Comparison of ENCODE assay signal across 23 cellular contexts in the genomic region with DNA sequence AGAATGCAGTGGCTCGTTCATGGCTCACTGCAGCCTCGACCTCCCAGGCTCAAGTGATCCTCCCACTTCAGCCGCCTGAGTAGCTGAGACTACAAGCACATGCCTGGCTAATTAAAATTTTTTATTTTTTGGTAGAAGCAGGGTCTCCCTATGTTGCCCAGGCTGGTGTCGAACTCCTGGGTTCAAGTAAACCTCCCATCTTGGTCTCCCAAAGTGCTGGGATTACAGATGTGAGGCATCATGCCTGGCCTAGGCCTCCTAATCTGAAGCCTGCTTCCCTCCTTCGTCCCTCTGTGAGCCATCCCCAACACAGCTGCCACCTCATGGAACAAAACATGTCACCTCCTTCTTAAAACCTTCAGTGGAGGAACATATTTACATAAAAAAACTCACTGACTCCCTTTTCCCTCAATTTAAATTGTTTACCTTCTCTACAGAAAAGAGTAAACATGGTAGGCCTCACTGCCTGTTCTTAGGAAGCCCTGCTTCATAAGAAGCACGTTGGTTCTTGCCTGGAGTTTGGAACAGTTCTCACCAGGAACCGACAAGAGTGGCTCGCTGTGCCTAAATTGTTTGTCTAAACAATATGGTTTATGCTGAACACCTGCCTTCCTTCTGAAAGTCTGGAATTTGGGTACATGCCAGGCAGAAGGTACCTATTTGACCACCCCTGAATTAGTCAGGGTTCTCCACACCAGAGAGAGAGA. TPM values are rescaled to one million over a fixed set of nuclear protein-coding genes. Genes with fewer than 3 reads are reported as not detected.
DNase-seq lines count a peak whose midpoint lies in the region; ATAC-seq and TF ChIP-seq lines count a peak whose summit lies in the region.
"Had no signal": no experiment of that assay in that cellular context is flagged by ENCODE, and none has a peak within 500 bp of the region (broad histone marks: within the 10 kb centered on the region; RNA-seq: fewer than 3 reads in every experiment).

No MANE protein-coding gene starts in this region.

- peak overlapping the region in 1 of 2 donors; percentile 11 for H3K27ac Mint-ChIP-seq in effector memory CD8-positive, alpha-beta T cell
- H3K27ac Mint-ChIP-seq: activated CD4-positive, alpha-beta memory T cell treated with anti-CD3 and anti-CD28 coated beads for 36 hours had no signal

- no peak overlapping the region for H3K4me3 Mint-ChIP-seq in effector memory CD8-positive, alpha-beta T cell
- H3K4me3 Mint-ChIP-seq: activated CD4-positive, alpha-beta memory T cell treated with anti-CD3 and anti-CD28 coated beads for 36 hours; naive B cell had no signal

- no peak overlapping the region for H2AFZ ChIP-seq in Karpas-422 (ENCODE audit: low read length)

- no peaks in the 10 kb centered on the region; the same call in 1 of the 2 replicates for H4K20me1 ChIP-seq in Karpas-422 (ENCODE audit: insufficient read depth, low read depth, low read length)

- no peak for ATAC-seq in effector memory CD8-positive, alpha-beta T cell (replicated peaks)
- ATAC-seq: body of pancreas, HCT116, left colon had no signal

- H3K4me1 Mint-ChIP-seq in effector memory CD8-positive, alpha-beta T cell (ENCODE audit: low read depth in 2 of 2), result no peaks in the 10 kb centered on the region

- H3K4me2 ChIP-seq in Karpas-422 (ENCODE audit: low read depth, low read length, poor library complexity, severe bottlenecking), result no peak overlapping the region

- intact Hi-C loops in breast epithelium (cut with DNase I; ENCODE audit: low total_unique reads), result no loop called here

- H3K4me1 ChIP-seq in breast epithelium (no peaks in the 10 kb centered on the region), Karpas-422 (ENCODE audit: low read length) (no peaks in the 10 kb centered on the region)
- H3K4me1 ChIP-seq: uterus had no signal

- H3K4me3 ChIP-seq in breast epithelium (no peak overlapping the region), Karpas-422 (ENCODE audit: low read length) (no peak overlapping the region)
- H3K4me3 ChIP-seq: body of pancreas, esophagus muscularis mucosa, skin epidermis, uterus had no signal

- H3K27me3 Mint-ChIP-seq in effector memory CD8-positive, alpha-beta T cell, result peaks cover 8 to 39% of the 10 kb centered on the region in 2 donors

- H3K27ac ChIP-seq in breast epithelium (no peak overlapping the region), Karpas-422 (ENCODE audit: low read length) (no peak overlapping the region)
- H3K27ac ChIP-seq: body of pancreas, esophagus muscularis mucosa, skin epidermis, uterus had no signal

- no peaks in the 10 kb centered on the region for H3K79me2 ChIP-seq in Karpas-422 (ENCODE audit: low read length)

- H3K9me3 ChIP-seq in breast epithelium (no peaks in the 10 kb centered on the region), Karpas-422 (ENCODE audit: low read length) (no peaks in the 10 kb centered on the region)
- H3K9me3 ChIP-seq: body of pancreas, esophagus muscularis mucosa, uterus had no signal

- H3K9me2 ChIP-seq in Karpas-422 (replicated peaks; ENCODE audit: insufficient read depth, low read length), result no peaks in the 10 kb centered on the region

- DNase-seq in activated effector memory CD4-positive, alpha-beta T cell treated with anti-CD3 and anti-CD28 coated beads, Interleukin-2, amount 50 U/mL, for 16 hours, result peak; percentile 12
- DNase-seq in activated effector memory CD4-positive, alpha-beta T cell treated with Interleukin-2 at 50 U/mL for 16 hours, result no peak
- DNase-seq in NCI-H69 (lab: John Stamatoyannopoulos, UW) (peak; percentile 58), left kidney (ENCODE audit: low read depth, low spot score) (peak; percentile 11), breast epithelium (ENCODE audit: low spot score in 2 of 2) (no peak), Karpas-422 (no peak), cerebellum (ENCODE audit: low spot score) (no peak)
- DNase-seq in effector memory CD8-positive, alpha-beta T cell, result no peak
- DNase-seq: C1 segment of cervical spinal cord; effector memory CD4-positive, alpha-beta T cell; foreskin melanocyte; left colon; mesendoderm; naive B cell; NCI-H226; occipital lobe; stimulated activated CD4-positive, alpha-beta T cell treated with anti-CD3 and anti-CD28 coated beads, Interleukin-1b, Interleukin-23, amount 100 ng/mL, for 48 hours had no signal

- H3K27me3 ChIP-seq in breast epithelium (no peaks in the 10 kb centered on the region), Karpas-422 (ENCODE audit: low read length) (no peaks in the 10 kb centered on the region)
- H3K27me3 ChIP-seq: body of pancreas, esophagus muscularis mucosa, uterus had no signal

- H3K9me3 Mint-ChIP-seq in effector memory CD8-positive, alpha-beta T cell, result no peaks in the 10 kb centered on the region
- H3K9me3 Mint-ChIP-seq: activated CD4-positive, alpha-beta memory T cell treated with anti-CD3 and anti-CD28 coated beads for 36 hours; naive B cell had no signal

- no peaks in the 10 kb centered on the region for H3K36me3 ChIP-seq in breast epithelium
- no peaks in the 10 kb centered on the region for H3K36me3 ChIP-seq in Karpas-422 (ENCODE audit: insufficient read depth, low read length)
- H3K36me3 ChIP-seq: esophagus muscularis mucosa, uterus had no signal

- no peaks in the 10 kb centered on the region for H3K36me3 Mint-ChIP-seq in effector memory CD8-positive, alpha-beta T cell (ENCODE audit: insufficient read depth)
- H3K36me3 Mint-ChIP-seq: activated CD4-positive, alpha-beta memory T cell treated with anti-CD3 and anti-CD28 coated beads for 36 hours; naive B cell had no signal

- no peak overlapping the region for H3K9ac ChIP-seq in Karpas-422 (ENCODE audit: low read length)

- no peak for TF ChIP-seq POLR2A in breast epithelium (IDR thresholded peaks at IDR 0.05)

- TF ChIP-seq CTCF in breast epithelium (IDR thresholded peaks at IDR 0.05), result no peak

RNA-seq across cellular contexts. Expression of a gene that starts 12.1 kb away (rescaled TPM):
- 1,000 to 10,000 TPM in 1 of 3 donors, 100 to 1,000 TPM in 2; 643 to 1,178 (median 772) TPM for total RNA-seq in breast epithelium
- not detected in 2 replicates for total RNA-seq in Karpas-422 (2014; rRNA removed; shearing (Covaris generic); ENCODE audit: low replicate concordance)
- 123 TPM for total RNA-seq in cerebellum

Comparison
In these comparisons a context has a peak if more than half of its experiments do, and no peak if none do; other contexts are left out.
1. DNase-seq: peak in activated effector memory CD4-positive, alpha-beta T cell treated with anti-CD3 and anti-CD28 coated beads, Interleukin-2, amount 50 U/mL, for 16 hours (single experiment), NCI-H69 (single experiment) and left kidney (single experiment); none in activated effector memory CD4-positive, alpha-beta T cell treated with Interleukin-2 at 50 U/mL for 16 hours (single experiment), effector memory CD8-positive, alpha-beta T cell (0 of 3), breast epithelium (0 of 2), Karpas-422 (single experiment) and cerebellum (single experiment).
2. RNA of a gene that starts 12.1 kb away (total RNA-seq): 643 to 1,178 TPM in breast epithelium and 123 TPM in cerebellum (single experiment); not detected in Karpas-422; every median in the first group is over 100 times any median in the second.